1 cellular context compared by ENCODE assay signal in the genomic region with DNA sequence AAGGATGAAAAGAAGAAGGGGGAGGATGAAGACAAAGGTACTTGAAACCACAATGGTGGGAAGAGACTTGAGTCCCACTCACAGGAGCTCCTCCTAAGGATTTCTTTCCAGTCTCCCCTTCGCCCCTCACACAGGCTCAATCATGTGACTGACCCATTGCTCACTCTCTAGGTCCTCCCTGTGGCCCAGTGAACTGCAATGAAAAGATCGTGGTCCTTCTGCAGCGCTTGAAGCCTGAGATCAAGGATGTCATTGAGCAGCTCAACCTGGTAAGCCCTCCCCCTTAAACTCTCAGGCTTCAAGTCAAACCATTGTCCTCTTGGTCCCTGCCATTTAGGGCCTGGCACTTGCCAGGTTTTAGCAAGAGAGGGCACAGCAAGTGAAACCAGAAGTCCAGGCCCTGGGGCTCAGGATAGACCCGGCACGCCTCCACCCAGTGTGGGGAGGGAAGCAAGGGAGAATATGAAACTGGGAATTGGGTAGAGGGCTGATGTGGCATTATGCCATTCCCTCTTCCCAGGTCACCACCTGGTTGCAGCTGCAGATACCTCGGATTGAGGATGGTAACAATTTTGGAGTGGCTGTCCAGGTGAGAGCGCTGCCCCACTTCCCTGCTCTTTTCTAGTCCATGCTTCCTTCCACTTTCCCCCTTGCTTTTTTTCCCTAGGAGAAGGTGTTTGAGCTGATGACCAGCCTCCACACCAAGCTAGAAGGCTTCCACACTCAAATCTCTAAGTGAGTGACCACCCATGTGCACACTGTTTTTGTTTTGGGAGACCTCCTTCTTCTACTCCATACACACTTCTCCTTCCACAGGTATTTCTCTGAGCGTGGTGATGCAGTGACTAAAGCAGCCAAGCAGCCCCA.
TF ChIP-seq lines count a peak whose summit lies in the region.

No MANE protein-coding gene starts in this region.

TF ChIP-seq in SK-N-SH treated with all-trans-retinoic acid at 6 μM for 48 hours, 23 proteins besides CTCF, POLR2A, EP300 and RAD21 (continued from another document):
- TF ChIP-seq TSHZ2 (CRISPR knock-in tag; IDR thresholded peaks at IDR 0.05), result no peak
- TF ChIP-seq ZFP30 (CRISPR knock-in tag; IDR thresholded peaks at IDR 0.05), result no peak
- no peak for TF ChIP-seq ISL1 (CRISPR knock-in tag; IDR thresholded peaks at IDR 0.05)
- TF ChIP-seq PATZ1 (CRISPR knock-in tag; IDR thresholded peaks at IDR 0.05; ENCODE audit: borderline replicate concordance), result no peak
- no peak for TF ChIP-seq ZNF8 (CRISPR knock-in tag; IDR thresholded peaks at IDR 0.05)
- no peak for TF ChIP-seq OSR1 (CRISPR knock-in tag; IDR thresholded peaks at IDR 0.05)
- TF ChIP-seq CSDC2 (CRISPR knock-in tag; IDR thresholded peaks at IDR 0.05), result no peak
- no peak for TF ChIP-seq BACH2 (CRISPR knock-in tag; IDR thresholded peaks at IDR 0.05; ENCODE audit: borderline replicate concordance)
- no peak for TF ChIP-seq ZNF565 (CRISPR knock-in tag; conservative IDR thresholded peaks at IDR 0.05; ENCODE audit: low read depth)
- TF ChIP-seq, protein P1, sequence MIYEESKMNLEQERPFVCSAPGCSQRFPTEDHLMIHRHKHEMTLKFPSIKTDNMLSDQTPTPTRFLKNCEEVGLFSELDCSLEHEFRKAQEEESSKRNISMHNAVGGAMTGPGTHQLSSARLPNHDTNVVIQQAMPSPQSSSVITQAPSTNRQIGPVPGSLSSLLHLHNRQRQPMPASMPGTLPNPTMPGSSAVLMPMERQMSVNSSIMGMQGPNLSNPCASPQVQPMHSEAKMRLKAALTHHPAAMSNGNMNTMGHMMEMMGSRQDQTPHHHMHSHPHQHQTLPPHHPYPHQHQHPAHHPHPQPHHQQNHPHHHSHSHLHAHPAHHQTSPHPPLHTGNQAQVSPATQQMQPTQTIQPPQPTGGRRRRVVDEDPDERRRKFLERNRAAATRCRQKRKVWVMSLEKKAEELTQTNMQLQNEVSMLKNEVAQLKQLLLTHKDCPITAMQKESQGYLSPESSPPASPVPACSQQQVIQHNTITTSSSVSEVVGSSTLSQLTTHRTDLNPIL (CRISPR knock-in tag; IDR thresholded peaks at IDR 0.05; ENCODE audit: low read depth), result no peak
- no peak for TF ChIP-seq POU6F1 (CRISPR knock-in tag; IDR thresholded peaks at IDR 0.05; ENCODE audit: borderline replicate concordance, low read depth)
- TF ChIP-seq ARNTL (CRISPR knock-in tag; IDR thresholded peaks at IDR 0.05; ENCODE audit: borderline replicate concordance, low read depth), result no peak
